Comparison of ENCODE assay signal across 8 cellular contexts in the genomic region with DNA sequence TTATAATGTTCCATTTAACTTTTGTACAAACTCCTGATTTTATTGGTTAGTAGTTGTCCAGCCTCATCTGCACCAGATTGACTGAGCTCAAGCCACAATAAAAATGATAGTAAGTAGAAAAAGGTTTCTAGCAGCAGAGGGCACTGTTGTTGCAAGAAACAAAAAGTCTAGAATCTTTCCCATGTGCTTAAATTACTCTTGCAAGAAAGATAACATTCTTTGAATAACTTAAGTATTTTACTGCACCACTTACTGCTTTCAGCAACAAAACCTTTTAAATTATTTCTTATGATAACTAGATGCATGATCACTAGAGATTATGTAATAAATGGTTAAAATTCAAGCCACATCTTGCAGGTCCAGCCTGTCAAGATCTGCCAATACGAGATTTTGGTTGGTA. TPM values are rescaled to one million over a fixed set of nuclear protein-coding genes. Genes with fewer than 3 reads are reported as not detected.
DNase-seq lines count a peak whose midpoint lies in the region; ATAC-seq, FAIRE-seq and TF ChIP-seq lines count a peak whose summit lies in the region.

No MANE protein-coding gene starts in this region.

- peaks cover 12% of the 10 kb centered on the region for H3K36me3 Mint-ChIP-seq in T-helper 17 cell (ENCODE audit: low read depth)

- H3K4me1 ChIP-seq in lung (ENCODE audit: control insufficient read depth in 2 of 2, insufficient read depth in 2 of 2, low read length in 2 of 2), result peaks cover 3 to 18% of the 10 kb centered on the region in 2 donors

- peaks cover 13% of the 10 kb centered on the region for H3K4me1 Mint-ChIP-seq in T-helper 17 cell

- H3K27me3 Mint-ChIP-seq in T-helper 17 cell, result no peaks in the 10 kb centered on the region

- H3K27ac ChIP-seq in lung (ENCODE audit: low read depth in 1 of 2, low read length in 1 of 2), result no peak overlapping the region

- peaks cover 2 to 10% of the 10 kb centered on the region in 2 donors for H3K36me3 ChIP-seq in lung (ENCODE audit: control insufficient read depth in 2 of 2, insufficient read depth in 2 of 2, low read length in 2 of 2)

- no peak overlapping the region for H3K4me3 ChIP-seq in GM12865 (ENCODE audit: low read depth, low read length)
- no peak overlapping the region for H3K4me3 ChIP-seq in lung

- no peaks in the 10 kb centered on the region for H3K9me3 ChIP-seq in lung (ENCODE audit: control insufficient read depth in 2 of 2, insufficient read depth in 1 of 2, low read length in 1 of 2)
- no peaks in the 10 kb centered on the region for H3K9me3 ChIP-seq in T-helper 17 cell (ENCODE audit: control insufficient read depth, low read length, poor library complexity, severe bottlenecking)

- peak; percentile 99 for FAIRE-seq in A204.1 (lab: Jason Lieb, UNC)
- peak; percentile 92 for FAIRE-seq in colon (lab: Jason Lieb, UNC)

- DNase-seq in GM12865 (ENCODE audit: low read depth), result peak; percentile 58
- DNase-seq in NCI-H69 (lab: John Stamatoyannopoulos, UW), result peak; percentile 68
- DNase-seq in lung (ENCODE audit: low spot score), result no peak
- DNase-seq in T-helper 9 cell, result no peak
- DNase-seq in T-helper 17 cell, result no peak

- peak; percentile 36 for TF ChIP-seq CTCF in GM12865 (IDR thresholded peaks at IDR 0.05; ENCODE audit: insufficient read depth, low read depth, low read length, missing control alignments)
- TF ChIP-seq CTCF in lung (IDR thresholded peaks at IDR 0.05; ENCODE audit: control extremely low read depth, extremely low read depth), result no peak

- 76 to 93% methylated on average over 1 of the region's 1 CpG for WGBS in lung, 2 donors

- no peak overlapping the region for H3K4me3 Mint-ChIP-seq in T-helper 17 cell

- ATAC-seq in HG02885 (IDR thresholded peaks at IDR 0.05; ENCODE audit: poor library complexity, unreplicated experiment) (peak; percentile 72), lung (ENCODE audit: insufficient read depth, low FRiP score) (peak; percentile 81), T-helper 17 cell (no peak)

- no peak overlapping the region for H3K27ac Mint-ChIP-seq in T-helper 17 cell

- no peaks in the 10 kb centered on the region for H3K27me3 ChIP-seq in lung (ENCODE audit: control insufficient read depth, insufficient read depth)

RNA-seq across cellular contexts. Expression of a gene that starts 27.0 kb away (rescaled TPM):
- total RNA-seq in lung (1 to 10 TPM in 1 of 2 donors, not detected in 1; 1.1 TPM), T-helper 17 cell (not detected)
- polyA plus RNA-seq in lung, result not detected

Comparison
In these comparisons a context has a peak if more than half of its experiments do, and no peak if none do; other contexts are left out.
1. DNase-seq: peak in GM12865 (single experiment) and NCI-H69 (single experiment); none in lung (single experiment), T-helper 9 cell (single experiment) and T-helper 17 cell (0 of 3).